In the genomic region with DNA sequence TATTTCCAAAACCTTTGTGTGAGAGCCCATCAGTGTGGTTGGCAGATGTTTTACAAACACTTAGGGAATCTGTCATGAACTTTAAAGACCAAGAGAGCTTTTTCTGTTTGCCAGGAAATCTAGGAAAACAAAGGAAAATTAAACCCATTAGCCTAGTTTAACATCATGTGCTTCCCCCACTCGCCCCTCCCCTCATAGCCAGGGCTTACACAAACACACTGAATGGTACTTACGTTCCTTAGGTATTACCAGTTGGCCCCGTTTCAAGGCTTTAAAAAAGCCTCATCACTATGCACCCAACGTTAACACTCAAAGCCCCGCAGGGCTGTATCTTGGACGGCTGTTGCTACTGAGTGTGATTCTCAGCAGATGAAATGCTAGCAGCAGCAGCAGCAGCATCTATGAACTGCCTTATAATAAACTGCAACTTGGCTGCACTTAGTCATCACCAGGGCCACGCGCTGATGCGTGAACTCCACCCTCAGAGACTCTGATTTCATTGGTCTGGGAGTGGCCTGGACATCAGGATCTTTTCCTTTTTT, we compare ENCODE assay signal across 8 cellular contexts. TPM values are rescaled to one million over a fixed set of nuclear protein-coding genes. Genes with fewer than 3 reads are reported as not detected.
DNase-seq lines count a peak whose midpoint lies in the region; ATAC-seq, FAIRE-seq and TF ChIP-seq lines count a peak whose summit lies in the region.

No MANE protein-coding gene starts in this region.

- H3K36me3 ChIP-seq in A673 (ENCODE audit: insufficient read depth, low read length, poor library complexity, severe bottlenecking) (no peaks in the 10 kb centered on the region), GM06990 (ENCODE audit: control insufficient read depth, insufficient read depth, low read length) (no peaks in the 10 kb centered on the region)

- no peak for TF ChIP-seq CTCF in A673 (conservative IDR thresholded peaks at IDR 0.05; ENCODE audit: low read depth, low read length)
- no peak for TF ChIP-seq CTCF in GM06990 (IDR thresholded peaks at IDR 0.05; ENCODE audit: insufficient read depth, low read length, poor library complexity, severe bottlenecking)

- DNase-seq in A673 (ENCODE audit: low spot score) (peak; percentile 22), GM06990 (ENCODE audit: extremely low read depth, insufficient read length) (no peak), NCI-H2107 (lab: John Stamatoyannopoulos, UW) (peak; percentile 39), RPMI8226 (no peak)
- no peak for DNase-seq in activated T-cell treated with anti-CD3 and anti-CD28 coated beads, Interleukin-2, amount 50 U/mL, for 72 hours

- H3K9me3 ChIP-seq in A673 (ENCODE audit: low read depth, low read length, poor library complexity, severe bottlenecking), result no peaks in the 10 kb centered on the region

- H3K36me3 Mint-ChIP-seq in activated T-cell treated with anti-CD3 and anti-CD28 coated beads, Interleukin-2, amount 50 U/mL, for 72 hours (ENCODE audit: insufficient read depth in 2 of 2), result no peaks in the 10 kb centered on the region

- peak; percentile 56 for FAIRE-seq in islet of Langerhans (lab: Jason Lieb, UNC)

- no peak overlapping the region for H3K27ac Mint-ChIP-seq in activated T-cell treated with anti-CD3 and anti-CD28 coated beads, Interleukin-2, amount 50 U/mL, for 72 hours

- no TSS peak for BruUV-seq in A673 (replicated peaks; lab: Mats Ljungman, UMichigan)

- CTCF ChIA-PET in A673 (lab: Charles Lee), result interaction anchor here (0.7 kb wide), 1 partner anchor 107 kb away, joined by 8 read pairs; no protein-coding TSS in a partner anchor

- ATAC-seq in activated T-cell treated with anti-CD3 and anti-CD28 coated beads, Interleukin-2, amount 50 U/mL, for 72 hours (replicated peaks in 1 of 2), result peak in 1 of 2 donors; percentile 32
- ATAC-seq in GM19328 (IDR thresholded peaks at IDR 0.05; ENCODE audit: unreplicated experiment) (no peak), HG03571 (IDR thresholded peaks at IDR 0.05; ENCODE audit: unreplicated experiment) (no peak)

- H3K4me1 ChIP-seq in A673 (ENCODE audit: insufficient read depth, low read length, poor library complexity, severe bottlenecking), result peaks cover 6% of the 10 kb centered on the region

- H3K27ac ChIP-seq in A673 (ENCODE audit: low read depth, low read length, poor library complexity, severe bottlenecking), result no peak overlapping the region

- H3K9me3 Mint-ChIP-seq in activated T-cell treated with anti-CD3 and anti-CD28 coated beads, Interleukin-2, amount 50 U/mL, for 72 hours, result no peaks in the 10 kb centered on the region

- intact Hi-C loops in A673 (cut with micrococcal nuclease; ENCODE audit: unreplicated experiment), result no loop called here

- peak overlapping the region; percentile 43 to 81 for H3K4me3 Mint-ChIP-seq in activated T-cell treated with anti-CD3 and anti-CD28 coated beads, Interleukin-2, amount 50 U/mL, for 72 hours

- H3K4me1 Mint-ChIP-seq in activated T-cell treated with anti-CD3 and anti-CD28 coated beads, Interleukin-2, amount 50 U/mL, for 72 hours (ENCODE audit: low read depth), result peaks cover 56% of the 10 kb centered on the region

- H3K27me3 Mint-ChIP-seq in activated T-cell treated with anti-CD3 and anti-CD28 coated beads, Interleukin-2, amount 50 U/mL, for 72 hours (ENCODE audit: low read depth), result peaks cover 6% of the 10 kb centered on the region

- no peaks in the 10 kb centered on the region for H3K27me3 ChIP-seq in A673 (replicated peaks; ENCODE audit: insufficient read depth, low read depth, low read length, poor library complexity)
- no peaks in the 10 kb centered on the region for H3K27me3 ChIP-seq in GM06990 (replicated peaks; ENCODE audit: control insufficient read depth, insufficient read depth, low read length)

- POLR2A ChIA-PET in A673 (lab: Charles Lee; ENCODE audit: low non-redundant PET), result no interaction called here

- H3K4me3 ChIP-seq in A673 (ENCODE audit: low read depth, low read length, poor library complexity, severe bottlenecking), result no peak overlapping the region
- H3K4me3 ChIP-seq in GM06990 (replicated peaks; ENCODE audit: low read depth, low read length), result peak overlapping the region; percentile 65

RNA-seq across cellular contexts. Expression of a gene that starts 20.1 kb away (rescaled TPM):
- 20.7 and 24.0 TPM in 2 replicates for total RNA-seq in A673 (2021)
- total RNA-seq in activated T-cell treated with anti-CD3 and anti-CD28 coated beads, Interleukin-2, amount 50 U/mL, for 72 hours, result 10 to 100 TPM; 38.8 to 41.3 TPM

Comparison
In these comparisons a context has a peak if more than half of its experiments do, and no peak if none do; other contexts are left out.
1. DNase-seq: peak in A673 (single experiment) and NCI-H2107 (single experiment); none in GM06990 (single experiment), activated T-cell treated with anti-CD3 and anti-CD28 coated beads, Interleukin-2, amount 50 U/mL, for 72 hours (0 of 2) and RPMI8226 (single experiment).